ENCODE assay signal across 8 cellular contexts in genomic region chr1:178055093-178055492, GRCh38. TPM values are rescaled to one million over a fixed set of nuclear protein-coding genes. Genes with fewer than 3 reads are reported as not detected.
DNase-seq lines count a peak whose midpoint lies in the region; ATAC-seq and TF ChIP-seq lines count a peak whose summit lies in the region.

No MANE protein-coding gene starts in this region.

- no TSS peak for BruUV-seq in mammary epithelial cell (replicated peaks; lab: Mats Ljungman, UMichigan)

- H3K9me3 ChIP-seq in mammary epithelial cell (replicated peaks; ENCODE audit: insufficient read depth, low read length) = no peaks in the 10 kb centered on the region

- H3K4me3 ChIP-seq in mammary epithelial cell (replicated peaks in 1 of 3; ENCODE audit: insufficient read depth in 1 of 3, low read depth in 2 of 3, low read length in 3 of 3) = no peak overlapping the region

- peaks cover 35% of the 10 kb centered on the region for H3K4me1 ChIP-seq in mammary epithelial cell (ENCODE audit: insufficient read depth, low read length)

- no peaks in the 10 kb centered on the region for H3K27me3 ChIP-seq in mammary epithelial cell (ENCODE audit: insufficient read depth, low read length)

- H3K79me2 ChIP-seq in mammary epithelial cell (ENCODE audit: insufficient read depth, low read length) = no peaks in the 10 kb centered on the region

- DNase-seq in DMS153 treated with DMSO at 0.1 percent for 48 hours (lab: John Stamatoyannopoulos, UW; ENCODE audit: unreplicated experiment) (peak; percentile 47), LoVo (ENCODE audit: low spot score) (peak; percentile 24), mammary epithelial cell (no peak), myocyte (ENCODE audit: low read depth) (peak; percentile 83), NCI-H2196 (lab: John Stamatoyannopoulos, UW; ENCODE audit: unreplicated experiment) (no peak), NCI-H128 (lab: John Stamatoyannopoulos, UW; ENCODE audit: unreplicated experiment) (no peak), cerebellum (ENCODE audit: low spot score) (no peak)

- dilution Hi-C loops in mammary epithelial cell (cut with HindIII; ENCODE audit: low sequenced_read_pairs) = no loop called here

- peak overlapping the region; percentile 71 for H2AFZ ChIP-seq in mammary epithelial cell (ENCODE audit: low read depth, low read length)

- 4% methylated on average over 5 of the region's 5 CpGs for WGBS in mammary epithelial cell (ENCODE audit: low coverage, missing lambda C conversion rate)

- CTCF ChIA-PET in mammary epithelial cell (lab: Charles Lee; ENCODE audit: low non-redundant PET) = no interaction called here

- intact Hi-C loops in mammary epithelial cell (cut with micrococcal nuclease) = loop anchor here (1.0 kb wide), 1 partner anchor 228 kb away; no protein-coding TSS in a partner anchor

- no peak overlapping the region for H3K9ac ChIP-seq in mammary epithelial cell (ENCODE audit: insufficient read depth, low read length)

- H3K27ac ChIP-seq in mammary epithelial cell (ENCODE audit: insufficient read depth, low read depth, low read length) = no peak overlapping the region

- H4K20me1 ChIP-seq in mammary epithelial cell (ENCODE audit: insufficient read depth, low read length) = no peaks in the 10 kb centered on the region

- H3K4me2 ChIP-seq in mammary epithelial cell (ENCODE audit: insufficient read depth, low read depth, low read length) = peak overlapping the region; percentile 19

- peak; percentile 37 to 64 for TF ChIP-seq CTCF in mammary epithelial cell (conservative IDR thresholded peaks at IDR 0.05 in 1 of 2, IDR thresholded peaks at IDR 0.05 in 1 of 2; ENCODE audit: extremely low read depth in 1 of 2, insufficient read depth in 1 of 2, low read depth in 1 of 2, low read length in 2 of 2)

- H3K36me3 ChIP-seq in mammary epithelial cell (ENCODE audit: insufficient read depth, low read length) = no peaks in the 10 kb centered on the region

- no peak for ATAC-seq in GM18520 (IDR thresholded peaks at IDR 0.05; ENCODE audit: unreplicated experiment)

- in situ Hi-C loops in mammary epithelial cell (cut with MboI; ENCODE audit: low sequenced_read_pairs in 2 of 2) = no loop called here

RNA-seq across cellular contexts. Expression of gene RASAL2, which starts 38.8 kb away (rescaled TPM):
- total RNA-seq in mammary epithelial cell (10 to 100 TPM; 45.3 to 53.7 TPM), myocyte (21.3 and 24.3 TPM in 2 replicates), cerebellum (53.1 TPM)
- polyA plus RNA-seq in mammary epithelial cell = 34.0 TPM
- polyA minus RNA-seq in mammary epithelial cell = 61.1 TPM
- 13.1 TPM for polyA plus RNA-seq in myocyte (2012)

Comparison
In these comparisons a context has a peak if more than half of its experiments do, and no peak if none do; other contexts are left out.
1. DNase-seq: peak in DMS153 treated with DMSO at 0.1 percent for 48 hours (single experiment), LoVo (single experiment) and myocyte (single experiment); none in mammary epithelial cell (single experiment), NCI-H2196 (single experiment), NCI-H128 (single experiment) and cerebellum (single experiment).